ENCODE assay signal across 18 cellular contexts in genomic region chr2:177908182-177908581, GRCh38.
DNase-seq lines count a peak whose midpoint lies in the region; ATAC-seq and TF ChIP-seq lines count a peak whose summit lies in the region.
"Had no signal": no experiment of that assay in that cellular context is flagged by ENCODE, and none has a peak within 500 bp of the region (broad histone marks: within the 10 kb centered on the region; RNA-seq: fewer than 3 reads in every experiment).

No MANE protein-coding gene starts in this region.

- no peak for TF ChIP-seq CTCF in CD8-positive, alpha-beta T cell (IDR thresholded peaks at IDR 0.05)
- TF ChIP-seq CTCF in epithelial cell of esophagus (IDR thresholded peaks at IDR 0.05; ENCODE audit: insufficient read depth, low read depth, low read length, missing control alignments) (no peak), OCI-LY7 (conservative IDR thresholded peaks at IDR 0.05; ENCODE audit: low read length) (no peak)

- BruUV-seq in OCI-LY7 (replicated peaks; lab: Mats Ljungman, UMichigan), result no TSS peak

- no peaks in the 10 kb centered on the region for H3K9me2 ChIP-seq in OCI-LY7 (ENCODE audit: insufficient read depth, low read length)

- H3K27ac ChIP-seq in CD8-positive, alpha-beta T cell (ENCODE audit: low read depth, low read length), result no peak overlapping the region
- H3K27ac ChIP-seq in OCI-LY7 (ENCODE audit: low read depth, low read length, poor library complexity, severe bottlenecking), result no peak overlapping the region
- H3K27ac ChIP-seq: skin epidermis had no signal

- H3K4me1 ChIP-seq in CD8-positive, alpha-beta T cell (ENCODE audit: insufficient read depth, low read length), result no peaks in the 10 kb centered on the region
- no peaks in the 10 kb centered on the region for H3K4me1 ChIP-seq in OCI-LY7 (ENCODE audit: insufficient read depth, low read length, poor library complexity, severe bottlenecking)

- H3K9me3 ChIP-seq in CD8-positive, alpha-beta T cell (ENCODE audit: low read length), result no peaks in the 10 kb centered on the region
- no peaks in the 10 kb centered on the region for H3K9me3 ChIP-seq in OCI-LY7 (ENCODE audit: low read length)

- no peak overlapping the region for H3K4me2 ChIP-seq in OCI-LY7 (ENCODE audit: low read length)

- no peaks in the 10 kb centered on the region for H3K27me3 ChIP-seq in CD8-positive, alpha-beta T cell (ENCODE audit: insufficient read depth, low read length)

- H3K27ac Mint-ChIP-seq in CD8-positive, alpha-beta T cell, result peak overlapping the region; percentile 1
- H3K27ac Mint-ChIP-seq: activated T-cell treated with anti-CD3 and anti-CD28 coated beads, Interleukin-2, amount 50 U/mL, for 72 hours had no signal

- POLR2A ChIA-PET in CD8-positive, alpha-beta T cell (lab: Charles Lee), result no interaction called here
- POLR2A ChIA-PET in OCI-LY7 (lab: Charles Lee), result interaction anchor here (1.0 kb wide), 1 partner anchor 32 kb away, joined by 3 read pairs; no protein-coding TSS in a partner anchor

- CTCF ChIA-PET in CD8-positive, alpha-beta T cell (lab: Charles Lee), result interaction anchor here (0.6 to 1.4 kb wide), 3 partner anchors 29 to 1762 kb away, joined by 3 to 4 read pairs (median 3); no protein-coding TSS in a partner anchor
- CTCF ChIA-PET in OCI-LY7 (lab: Charles Lee; ENCODE audit: unreplicated experiment), result no interaction called here

- no peaks in the 10 kb centered on the region for H4K20me1 ChIP-seq in OCI-LY7 (ENCODE audit: insufficient read depth, low read length)

- intact Hi-C loops in CD8-positive, alpha-beta T cell (cut with DNase I, micrococcal nuclease), result loop anchor here in 1 of 2 experiments (5.0 kb wide), 1 partner anchor 136 kb away; no protein-coding TSS in a partner anchor
- intact Hi-C loops in OCI-LY7 (cut with micrococcal nuclease; ENCODE audit: unreplicated experiment), result no loop called here

- no peaks in the 10 kb centered on the region for H3K79me2 ChIP-seq in OCI-LY7 (ENCODE audit: insufficient read depth, low read depth, low read length)

- peaks cover 13% of the 10 kb centered on the region for H3K4me1 Mint-ChIP-seq in CD8-positive, alpha-beta T cell (ENCODE audit: low read depth)

- H3K27me3 Mint-ChIP-seq in CD8-positive, alpha-beta T cell (ENCODE audit: low read depth), result no peaks in the 10 kb centered on the region

- DNase-seq in CD8-positive, alpha-beta T cell, result no peak
- DNase-seq in Kasumi-1 (lab: John Stamatoyannopoulos, UW), result peak; percentile 55 to 69
- peak; percentile 41 for DNase-seq in epithelial cell of esophagus (ENCODE audit: low read depth)
- no peak for DNase-seq in NCI-H1048 (lab: John Stamatoyannopoulos, UW)
- no peak for DNase-seq in OCI-LY7 (ENCODE audit: low spot score)
- DNase-seq: activated CD4-positive, alpha-beta T cell treated with anti-CD3 and anti-CD28 coated beads for 4 hours; activated T-cell treated with anti-CD3 and anti-CD28 coated beads, Interleukin-2, amount 50 U/mL, for 72 hours; amygdala; Calu3; kidney; NCI-H1694; NCI-H510A treated with DMSO at 0.1 percent for 48 hours; T-helper 1 cell had no signal

- H3K4me3 ChIP-seq in CD8-positive, alpha-beta T cell (ENCODE audit: low read depth, low read length), result no peak overlapping the region
- H3K4me3 ChIP-seq in epithelial cell of esophagus (ENCODE audit: low read length), result no peak overlapping the region
- no peak overlapping the region for H3K4me3 ChIP-seq in OCI-LY7 (ENCODE audit: low read depth, low read length, poor library complexity, severe bottlenecking)
- H3K4me3 ChIP-seq: skin epidermis had no signal

- H3K36me3 ChIP-seq in CD8-positive, alpha-beta T cell (ENCODE audit: insufficient read depth, low read length), result no peaks in the 10 kb centered on the region
- no peaks in the 10 kb centered on the region for H3K36me3 ChIP-seq in OCI-LY7 (ENCODE audit: insufficient read depth, low read length)

- H3K9me3 Mint-ChIP-seq in CD8-positive, alpha-beta T cell, result no peaks in the 10 kb centered on the region
- H3K9me3 Mint-ChIP-seq: activated T-cell treated with anti-CD3 and anti-CD28 coated beads, Interleukin-2, amount 50 U/mL, for 72 hours had no signal

- H3K36me3 Mint-ChIP-seq in CD8-positive, alpha-beta T cell, result no peaks in the 10 kb centered on the region

- no peak overlapping the region for H3K4me3 Mint-ChIP-seq in CD8-positive, alpha-beta T cell
- H3K4me3 Mint-ChIP-seq: activated T-cell treated with anti-CD3 and anti-CD28 coated beads, Interleukin-2, amount 50 U/mL, for 72 hours had no signal

- ATAC-seq in CD8-positive, alpha-beta T cell, result no peak
- ATAC-seq in GM19438 (IDR thresholded peaks at IDR 0.05; ENCODE audit: low read depth, unreplicated experiment) (peak; percentile 52), GM21367 (IDR thresholded peaks at IDR 0.05; ENCODE audit: unreplicated experiment) (no peak)
- no peak for ATAC-seq in activated CD4-positive, CD25-positive, alpha-beta regulatory T cell treated with anti-CD3 and anti-CD28 coated beads, Interleukin-2, amount 50 U/mL, for 24 hours
- ATAC-seq: activated T-cell treated with anti-CD3 and anti-CD28 coated beads, Interleukin-2, amount 50 U/mL, for 72 hours; HepG2 had no signal

- no peak overlapping the region for H2AFZ ChIP-seq in OCI-LY7 (ENCODE audit: low read length)

Comparison
In these comparisons a context has a peak if more than half of its experiments do, and no peak if none do; other contexts are left out.
1. DNase-seq: peak in Kasumi-1 (2 of 2) and epithelial cell of esophagus (single experiment); none in CD8-positive, alpha-beta T cell (0 of 7), NCI-H1048 (single experiment) and OCI-LY7 (single experiment).